ENCODE assay signal across 8 cellular contexts in genomic region chr7:19117081-19117869, GRCh38. TPM values are rescaled to one million over a fixed set of nuclear protein-coding genes. Genes with fewer than 3 reads are reported as not detected.
DNase-seq lines count a peak whose midpoint lies in the region; ATAC-seq and TF ChIP-seq lines count a peak whose summit lies in the region.

TWIST1 (minus strand) TSS chr7:19117636; CDS start chr7:19117321, 315 bp downstream.

- H3K4me2 ChIP-seq in H9 (ENCODE audit: insufficient read depth, insufficient read length, low read length), result peak within 1 kb of the TSS; percentile 57

- H4K5ac ChIP-seq in H9 (ENCODE audit: insufficient read length, low read depth, low read length), result no peak within 1 kb of the TSS

- no peak within 1 kb of the TSS for H3K27ac ChIP-seq in H9 (ENCODE audit: insufficient read length, low read depth, low read length)
- peak within 1 kb of the TSS; percentile 78 to 87 (median 84) for H3K27ac ChIP-seq in esophagus muscularis mucosa (replicated peaks in 1 of 4)

- H4K20me1 ChIP-seq in H9 (ENCODE audit: control insufficient read depth, insufficient read depth, insufficient read length), result no peaks in the 10 kb centered on the region

- BruUV-seq in Calu3 (replicated peaks; lab: Mats Ljungman, UMichigan), result no TSS peak

- H3K27me3 Mint-ChIP-seq in Calu3 (ENCODE audit: unreplicated experiment) (peaks cover 41% of the 10 kb centered on the region), H9 (ENCODE audit: low read depth) (peaks cover 92% of the 10 kb centered on the region), neural crest cell (ENCODE audit: low read depth) (peaks cover 93% of the 10 kb centered on the region)
- H3K27me3 Mint-ChIP-seq in activated naive CD4-positive, alpha-beta T cell treated with anti-CD3 and anti-CD28 coated beads, Interleukin-2, amount 10 ng/mL, durations not matched to agents 7 days and 5 days, result peaks cover 69% of the 10 kb centered on the region

- peak within 1 kb of the TSS; percentile 59 to 89 (median 74) for H3K4me3 ChIP-seq in esophagus muscularis mucosa

- H3K4me1 Mint-ChIP-seq in Calu3 (ENCODE audit: low read depth, unreplicated experiment) (no peaks in the 10 kb centered on the region), H9 (peaks cover 16 to 35% of the 10 kb centered on the region in 2 experiments), neural crest cell (peaks cover 17% of the 10 kb centered on the region)
- peaks cover 3% of the 10 kb centered on the region for H3K4me1 Mint-ChIP-seq in activated naive CD4-positive, alpha-beta T cell treated with anti-CD3 and anti-CD28 coated beads, Interleukin-2, amount 10 ng/mL, durations not matched to agents 7 days and 5 days

- no peak for ATAC-seq in GM21619 (IDR thresholded peaks at IDR 0.05; ENCODE audit: unreplicated experiment)

- WGBS in H9 (ENCODE audit: extremely low coverage, insufficient read length, low lambda C conversion rate), result no CpG with 5 or more reads among the region's 92 CpGs
- WGBS in esophagus muscularis mucosa, result 3% methylated on average over 7 of the region's 92 CpGs

- no peak for TF ChIP-seq CTCF in Calu3 (IDR thresholded peaks at IDR 0.05; ENCODE audit: unreplicated experiment)
- TF ChIP-seq CTCF in H9 (conservative IDR thresholded peaks at IDR 0.05), result no peak
- TF ChIP-seq CTCF in esophagus muscularis mucosa (IDR thresholded peaks at IDR 0.05), result no peak
- no peak for TF ChIP-seq CTCF in neural crest cell (conservative IDR thresholded peaks at IDR 0.05)

- H4K8ac ChIP-seq in H9 (replicated peaks; ENCODE audit: insufficient read length, low read depth, low read length), result no peak within 1 kb of the TSS

- H2BK15ac ChIP-seq in H9 (ENCODE audit: low read depth, low read length), result no peak within 1 kb of the TSS

- H3K56ac ChIP-seq in H9 (ENCODE audit: insufficient read length, low read depth, low read length), result no peak within 1 kb of the TSS

- H3K9ac ChIP-seq in H9 (ENCODE audit: extremely low read depth, insufficient read length, low read length), result no peak within 1 kb of the TSS

- no peaks in the 10 kb centered on the region for H3K79me1 ChIP-seq in H9 (ENCODE audit: insufficient read depth, low read depth, low read length, poor library complexity, severe bottlenecking)

- H3T11ph ChIP-seq in H9 (ENCODE audit: low read length), result no peak within 1 kb of the TSS

- no peak within 1 kb of the TSS for H2BK120ac ChIP-seq in H9 (ENCODE audit: low read depth, low read length, poor library complexity, severe bottlenecking)

- no peak within 1 kb of the TSS for H2AFZ ChIP-seq in H9 (ENCODE audit: low read length)

- H3K9me3 ChIP-seq in H9 (ENCODE audit: control insufficient read depth, low read depth, low read length) (no peaks in the 10 kb centered on the region), esophagus muscularis mucosa (no peaks in the 10 kb centered on the region)

- H3K27me3 ChIP-seq in H9 (ENCODE audit: insufficient read depth, low read length) (peaks cover 70% of the 10 kb centered on the region), esophagus muscularis mucosa (peaks cover 0 to 67% (median 10%) of the 10 kb centered on the region in 4 donors)

- DNase-seq in Calu3 (peak; percentile 18), H9 (peak; percentile 88), SK-MEL-5 (ENCODE audit: low read depth, low spot score) (peak; percentile 65), esophagus muscularis mucosa (ENCODE audit: extremely low spot score) (no peak), neural crest cell (ENCODE audit: low read depth, low spot score) (peak; percentile 46), DMS79 (lab: John Stamatoyannopoulos, UW) (no peak)
- DNase-seq in activated naive CD4-positive, alpha-beta T cell treated with anti-CD3 and anti-CD28 coated beads, Interleukin-2, amount 10 ng/mL, durations not matched to agents 7 days and 5 days, result no peak

- H3K4me3 Mint-ChIP-seq in Calu3 (ENCODE audit: low read depth, unreplicated experiment), result peak within 1 kb of the TSS; percentile 70
- peak within 1 kb of the TSS; percentile 58 to 83 for H3K4me3 Mint-ChIP-seq in H9
- peak within 1 kb of the TSS; percentile 87 for H3K4me3 Mint-ChIP-seq in neural crest cell
- H3K4me3 Mint-ChIP-seq in activated naive CD4-positive, alpha-beta T cell treated with anti-CD3 and anti-CD28 coated beads, Interleukin-2, amount 10 ng/mL, durations not matched to agents 7 days and 5 days, result no peak within 1 kb of the TSS

- no peak within 1 kb of the TSS for H3K23ac ChIP-seq in H9 (ENCODE audit: insufficient read length, low read depth, low read length)

- H3K4me1 ChIP-seq in H9 (ENCODE audit: insufficient read depth, low read length) (0 out of 2 replicates have a peak, but pooled peaks cover 2% of the 10 kb centered on the region), esophagus muscularis mucosa (peaks cover 16 to 47% (median 38%) of the 10 kb centered on the region in 4 donors)

- H2AK5ac ChIP-seq in H9 (ENCODE audit: insufficient read length, low read length), result no peak within 1 kb of the TSS

- TF ChIP-seq POLR2A in esophagus muscularis mucosa (IDR thresholded peaks at IDR 0.05; ENCODE audit: low read depth), result no peak

- no peaks in the 10 kb centered on the region for H3K36me3 ChIP-seq in esophagus muscularis mucosa

- no peaks in the 10 kb centered on the region for H3K79me2 ChIP-seq in H9 (ENCODE audit: insufficient read depth, low read length)

- H3K14ac ChIP-seq in H9 (ENCODE audit: insufficient read depth, low read length), result no peak within 1 kb of the TSS; the same call in 1 of the 2 replicates

- peak within 1 kb of the TSS; percentile 48 for H3K27ac Mint-ChIP-seq in Calu3 (ENCODE audit: unreplicated experiment)
- H3K27ac Mint-ChIP-seq in H9, result no peak within 1 kb of the TSS
- peak within 1 kb of the TSS; percentile 40 for H3K27ac Mint-ChIP-seq in neural crest cell (ENCODE audit: unreplicated experiment)
- no peak within 1 kb of the TSS for H3K27ac Mint-ChIP-seq in activated naive CD4-positive, alpha-beta T cell treated with anti-CD3 and anti-CD28 coated beads, Interleukin-2, amount 10 ng/mL, durations not matched to agents 7 days and 5 days

- H3K9me3 Mint-ChIP-seq in Calu3 (ENCODE audit: low read depth, unreplicated experiment) (no peaks in the 10 kb centered on the region), H9 (no peaks in the 10 kb centered on the region; a peak in 1 of 5 replicates), neural crest cell (no peaks in the 10 kb centered on the region)
- no peaks in the 10 kb centered on the region for H3K9me3 Mint-ChIP-seq in activated naive CD4-positive, alpha-beta T cell treated with anti-CD3 and anti-CD28 coated beads, Interleukin-2, amount 10 ng/mL, durations not matched to agents 7 days and 5 days

- no peak within 1 kb of the TSS for H4K91ac ChIP-seq in H9 (ENCODE audit: insufficient read length, low read depth, low read length)

- no peak within 1 kb of the TSS for H3K18ac ChIP-seq in H9 (ENCODE audit: insufficient read length, low read depth, low read length)

- no peak within 1 kb of the TSS for H3K4ac ChIP-seq in H9 (ENCODE audit: low read depth, low read length)

- H3K23me2 ChIP-seq in H9 (ENCODE audit: insufficient read length, low read depth, low read length, poor library complexity, severe bottlenecking), result peaks cover 25% of the 10 kb centered on the region

- CTCF ChIA-PET in Calu3 (lab: Charles Lee), result interaction anchor here (0.7 to 1.4 kb wide), 2 partner anchors 38 to 245 kb away, joined by 5 read pairs; no protein-coding TSS in a partner anchor
- CTCF ChIA-PET in activated naive CD4-positive, alpha-beta T cell treated with anti-CD3 and anti-CD28 coated beads, Interleukin-2, amount 10 ng/mL, durations not matched to agents 7 days and 5 days (lab: Charles Lee), result interaction anchor here (0.5 kb wide), 1 partner anchor 1598 kb away, joined by 4 read pairs; no protein-coding TSS in a partner anchor

- H3K36me3 Mint-ChIP-seq in Calu3 (ENCODE audit: insufficient read depth, unreplicated experiment) (peaks cover 17% of the 10 kb centered on the region), H9 (ENCODE audit: insufficient read depth in 1 of 3, low read depth in 3 of 3) (no peaks in the 10 kb centered on the region), neural crest cell (ENCODE audit: low read depth) (no peaks in the 10 kb centered on the region)
- no peaks in the 10 kb centered on the region for H3K36me3 Mint-ChIP-seq in activated naive CD4-positive, alpha-beta T cell treated with anti-CD3 and anti-CD28 coated beads, Interleukin-2, amount 10 ng/mL, durations not matched to agents 7 days and 5 days

- H2BK20ac ChIP-seq in H9 (ENCODE audit: low read depth, low read length, poor library complexity, severe bottlenecking), result no peak within 1 kb of the TSS

- intact Hi-C loops in Calu3 (cut with micrococcal nuclease; ENCODE audit: unreplicated experiment) (no loop called here), esophagus muscularis mucosa (cut with DNase I) (no loop called here)

- H2BK5ac ChIP-seq in H9 (ENCODE audit: insufficient read length, low read length), result no peak within 1 kb of the TSS

- TF ChIP-seq EP300 in esophagus muscularis mucosa (IDR thresholded peaks at IDR 0.05), result no peak

- no peak within 1 kb of the TSS for H2BK12ac ChIP-seq in H9 (ENCODE audit: insufficient read length, low read depth, low read length)

- in situ Hi-C loops in SK-MEL-5 (cut with HindIII; ENCODE audit: low pct_unique_long_range_greater_than_20kb, low sequenced_read_pairs), result no loop called here

RNA-seq across cellular contexts. Expression of gene TWIST1, which starts in this region (rescaled TPM):
- total RNA-seq in Calu3 (2022) (2.4 and 2.9 TPM in 2 replicates), H9 (2021) (not detected in 2 replicates), esophagus muscularis mucosa (10 to 100 TPM; 15.6 to 18.3 (median 16.1) TPM), neural crest cell (6.7 and 8.1 TPM in 2 replicates)
- total RNA-seq in SK-MEL-5 (2014; rRNA removed; shearing (Covaris generic)), result 22.0 and 38.1 TPM in 2 replicates
- polyA plus RNA-seq in SK-MEL-5 (2015; cell fraction: cytosol; rRNA removed), result 50.5 and 50.6 TPM in 2 replicates
- polyA plus RNA-seq in SK-MEL-5 (2015; cell fraction: nucleus; rRNA removed), result 20.4 and 25.0 TPM in 2 replicates

Comparison
In these comparisons a context has a peak if more than half of its experiments do, and no peak if none do; other contexts are left out.
1. Peak in DNase-seq and H3K4me2 ChIP-seq in H9; RNA of the gene not detected or under 1 TPM.
2. DNase-seq: peak in Calu3 (single experiment), SK-MEL-5 (single experiment) and neural crest cell (single experiment); none in esophagus muscularis mucosa (single experiment), DMS79 (single experiment) and activated naive CD4-positive, alpha-beta T cell treated with anti-CD3 and anti-CD28 coated beads, Interleukin-2, amount 10 ng/mL, durations not matched to agents 7 days and 5 days (single experiment).
3. H3K27ac Mint-ChIP-seq: peak in Calu3 (single experiment) and neural crest cell (single experiment); none in H9 (0 of 3) and activated naive CD4-positive, alpha-beta T cell treated with anti-CD3 and anti-CD28 coated beads, Interleukin-2, amount 10 ng/mL, durations not matched to agents 7 days and 5 days (single experiment).